10 cellular contexts compared by ENCODE assay signal in the genomic region with DNA sequence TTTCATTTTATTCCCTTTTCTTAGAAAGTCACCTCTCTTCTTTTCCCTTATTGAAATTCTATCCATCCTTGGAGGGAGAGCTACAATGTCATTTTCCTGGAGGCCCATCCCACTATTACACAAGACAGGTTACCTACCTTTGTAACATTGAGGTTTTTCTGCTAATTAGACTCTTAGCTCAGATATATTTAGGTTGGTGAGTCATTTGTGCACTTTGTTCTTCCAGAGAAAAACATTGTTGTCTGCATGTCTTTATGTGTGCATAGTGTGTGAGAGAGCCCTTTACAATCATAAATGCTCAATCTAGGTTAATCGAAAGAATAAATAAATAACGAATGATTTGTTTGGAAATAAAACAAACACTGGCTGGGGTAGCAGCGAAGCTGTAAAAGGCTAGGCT.
DNase-seq lines count a peak whose midpoint lies in the region; ATAC-seq and TF ChIP-seq lines count a peak whose summit lies in the region.
"Had no signal": no experiment of that assay in that cellular context is flagged by ENCODE, and none has a peak within 500 bp of the region (broad histone marks: within the 10 kb centered on the region; RNA-seq: fewer than 3 reads in every experiment).

No MANE protein-coding gene starts in this region.

- H4K8ac ChIP-seq in mesendoderm (ENCODE audit: low read depth, low read length): no peak overlapping the region

- no peak overlapping the region for H4K5ac ChIP-seq in mesendoderm (ENCODE audit: low read length)

- H3K4me1 ChIP-seq in mesendoderm (ENCODE audit: control insufficient read depth, low read depth, low read length): no peaks in the 10 kb centered on the region

- no peak overlapping the region for H3K4ac ChIP-seq in mesendoderm (ENCODE audit: low read depth, low read length)

- no peak overlapping the region for H3K9ac ChIP-seq in mesendoderm (ENCODE audit: low read length)

- no peak overlapping the region for H3K56ac ChIP-seq in mesendoderm (ENCODE audit: low read length)

- ATAC-seq in HG03469 (IDR thresholded peaks at IDR 0.05; ENCODE audit: unreplicated experiment) (no peak), GM21786 (IDR thresholded peaks at IDR 0.05; ENCODE audit: unreplicated experiment) (no peak)
- ATAC-seq: activated CD8-positive, alpha-beta T cell treated with anti-CD3 and anti-CD28 coated beads for 36 hours had no signal

- no peak for TF ChIP-seq CTCF in epithelial cell of esophagus (IDR thresholded peaks at IDR 0.05; ENCODE audit: insufficient read depth, low read depth, low read length, missing control alignments)

- no peak overlapping the region for H2AK5ac ChIP-seq in mesendoderm (ENCODE audit: low read length)

- H3K27ac ChIP-seq in mesendoderm (ENCODE audit: low read depth, low read length): no peak overlapping the region
- H3K27ac ChIP-seq: thoracic aorta had no signal

- H3K18ac ChIP-seq in mesendoderm (ENCODE audit: low read length): no peak overlapping the region

- DNase-seq in NCI-H2081 (lab: John Stamatoyannopoulos, UW) (peak; percentile 40 to 75), NCI-H2081 treated with DMSO at 0.1 percent for 48 hours (lab: John Stamatoyannopoulos, UW) (no peak), NCI-H345 (lab: John Stamatoyannopoulos, UW) (peak; percentile 65), epithelial cell of esophagus (ENCODE audit: low read depth) (peak; percentile 54), superior temporal gyrus (ENCODE audit: extremely low spot score) (peak; percentile 17), mesendoderm (no peak)
- DNase-seq: activated CD8-positive, alpha-beta T cell treated with anti-CD3 and anti-CD28 coated beads for 36 hours had no signal

- H3K23ac ChIP-seq in mesendoderm (ENCODE audit: low read length): no peak overlapping the region

- no peaks in the 10 kb centered on the region for H3K27me3 ChIP-seq in mesendoderm (ENCODE audit: insufficient read depth, low read length, poor library complexity)

- H3K4me3 ChIP-seq in epithelial cell of esophagus (ENCODE audit: low read length) (no peak overlapping the region), mesendoderm (ENCODE audit: low read length) (no peak overlapping the region)
- H3K4me3 ChIP-seq: thoracic aorta had no signal

- H3K4me2 ChIP-seq in mesendoderm (ENCODE audit: low read length): no peak overlapping the region

- no peaks in the 10 kb centered on the region for H3K79me2 ChIP-seq in mesendoderm (ENCODE audit: control insufficient read depth, insufficient read depth, low read length)

- no CpG with 5 or more reads among the region's 3 CpGs for WGBS in mesendoderm (ENCODE audit: extremely low coverage, insufficient coverage, low lambda C conversion rate)

- no peak overlapping the region for H2BK120ac ChIP-seq in mesendoderm (ENCODE audit: low read depth, low read length)

- no peak overlapping the region for H2BK5ac ChIP-seq in mesendoderm (ENCODE audit: low read length)

- no peaks in the 10 kb centered on the region for H3K79me1 ChIP-seq in mesendoderm (ENCODE audit: low read length)

- H3K36me3 ChIP-seq in mesendoderm (ENCODE audit: control insufficient read depth, insufficient read depth, low read length): no peaks in the 10 kb centered on the region
- H3K36me3 ChIP-seq: thoracic aorta had no signal

- no peak overlapping the region for H2BK15ac ChIP-seq in mesendoderm (replicated peaks; ENCODE audit: low read depth)

Comparison
In these comparisons a context has a peak if more than half of its experiments do, and no peak if none do; other contexts are left out.
1. DNase-seq: peak in NCI-H2081 (2 of 2), NCI-H345 (single experiment), epithelial cell of esophagus (single experiment) and superior temporal gyrus (single experiment); none in NCI-H2081 treated with DMSO at 0.1 percent for 48 hours (single experiment) and mesendoderm (single experiment).